Comparison of ENCODE assay signal across 3 cellular contexts in the genomic region with DNA sequence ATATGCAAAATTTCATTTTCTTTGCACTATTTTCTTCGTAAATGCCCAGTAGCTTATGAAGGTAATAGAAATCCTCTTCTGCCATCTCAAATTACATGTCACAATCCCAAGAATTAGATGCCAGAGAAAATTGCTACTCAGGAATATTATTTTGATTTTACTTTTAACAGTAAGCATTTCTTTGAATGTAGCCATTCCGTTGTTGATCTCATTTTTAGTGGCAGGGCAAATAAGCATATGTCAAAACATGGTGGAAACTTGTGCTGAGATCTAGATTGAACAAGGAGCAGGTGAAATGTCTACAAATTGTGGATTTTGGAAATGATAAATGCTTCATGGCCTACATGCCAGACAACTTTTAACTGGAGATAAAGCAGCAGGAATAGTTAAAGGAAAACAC.
"Had no signal": no experiment of that assay in that cellular context is flagged by ENCODE, and none has a peak within 500 bp of the region (broad histone marks: within the 10 kb centered on the region; RNA-seq: fewer than 3 reads in every experiment).

No MANE protein-coding gene starts in this region.

- DNase-seq: IMR-90 had no signal

- H3K4me3 ChIP-seq: K562 had no signal

- H3K27ac ChIP-seq: HL-60 had no signal
